In genomic region chr10:124558901-124559321, GRCh38 we compare ENCODE assay signal across 18 cellular contexts.
DNase-seq lines count a peak whose midpoint lies in the region; TF ChIP-seq lines count a peak whose summit lies in the region.
"Had no signal": no experiment of that assay in that cellular context is flagged by ENCODE, and none has a peak within 500 bp of the region (broad histone marks: within the 10 kb centered on the region; RNA-seq: fewer than 3 reads in every experiment).

No MANE protein-coding gene starts in this region.

- peak; percentile 10 for DNase-seq in LHCN-M2 (ENCODE audit: low read depth)
- DNase-seq in fibroblast of mammary gland (ENCODE audit: low read depth) = peak; percentile 29
- DNase-seq in tibial artery = peak in 1 of 2 donors; percentile 65
- DNase-seq in NCI-H1105 treated with DMSO at 0.1 percent for 48 hours (lab: John Stamatoyannopoulos, UW) = no peak
- no peak for DNase-seq in DMS79 treated with DMSO at 0.1 percent for 48 hours (lab: John Stamatoyannopoulos, UW)
- DNase-seq in DMS 273 treated with DMSO at 0.1 percent for 48 hours (lab: John Stamatoyannopoulos, UW) = no peak
- DNase-seq in NCI-H2196 treated with DMSO at 0.1 percent for 48 hours (lab: John Stamatoyannopoulos, UW; ENCODE audit: unreplicated experiment) = no peak
- DNase-seq: anterior cingulate cortex; Karpas-422; NCI-H1436 treated with DMSO at 0.1 percent for 48 hours; SHP77; stimulated activated CD4-positive, alpha-beta T cell treated with anti-CD3 and anti-CD28 coated beads, Interleukin-15, amount 100 ng/mL, for 24 hours; stimulated activated naive CD8-positive, alpha-beta T cell treated with anti-CD3 and anti-CD28 coated beads, Interleukin-15, Interleukin-2, amounts not matched to agents 100 U/mL and 50 U/mL, for 24 hours had no signal

- H3K36me3 ChIP-seq in tibial artery = no peaks in the 10 kb centered on the region

- H3K27me3 ChIP-seq in tibial artery = no peaks in the 10 kb centered on the region

- peak overlapping the region; percentile 77 to 82 for H3K27ac ChIP-seq in tibial artery

- H3K27me3 Mint-ChIP-seq in nephron (ENCODE audit: low read depth) = no peaks in the 10 kb centered on the region
- H3K27me3 Mint-ChIP-seq: activated T-helper 17 cell treated with anti-CD3 and anti-CD28 coated beads, Interleukin-2, amount 50 U/mL, for 72 hours had no signal

- H3K9me3 Mint-ChIP-seq in nephron = peaks cover 5% of the 10 kb centered on the region
- H3K9me3 Mint-ChIP-seq: activated T-helper 17 cell treated with anti-CD3 and anti-CD28 coated beads, Interleukin-2, amount 50 U/mL, for 72 hours; dendritic cell treated with granulocyte-macrophage colony-stimulating factor and Interleukin-4, amounts not matched to agents 40 ng/mL and 50 ng/mL, for 4 days had no signal

- H3K4me1 Mint-ChIP-seq in nephron = peaks cover 18% of the 10 kb centered on the region
- H3K4me1 Mint-ChIP-seq: activated T-helper 17 cell treated with anti-CD3 and anti-CD28 coated beads, Interleukin-2, amount 50 U/mL, for 72 hours; WTC11 had no signal

- intact Hi-C loops in tibial artery (cut with DNase I; ENCODE audit: low total_unique reads) = no loop called here

- H3K4me1 ChIP-seq in tibial artery = peaks cover 4 to 32% (median 20%) of the 10 kb centered on the region in 4 donors
- H3K4me1 ChIP-seq: parathyroid adenoma had no signal

- no peak for TF ChIP-seq CTCF in fibroblast of mammary gland (conservative IDR thresholded peaks at IDR 0.05; ENCODE audit: control insufficient read depth, insufficient read depth, low read depth, low read length)
- TF ChIP-seq CTCF in nephron (IDR thresholded peaks at IDR 0.05; ENCODE audit: unreplicated experiment in 3 of 3) = no peak
- no peak for TF ChIP-seq CTCF in tibial artery (IDR thresholded peaks at IDR 0.05)

- no peak overlapping the region for H3K4me3 Mint-ChIP-seq in nephron
- H3K4me3 Mint-ChIP-seq: activated T-helper 17 cell treated with anti-CD3 and anti-CD28 coated beads, Interleukin-2, amount 50 U/mL, for 72 hours; dendritic cell treated with granulocyte-macrophage colony-stimulating factor and Interleukin-4, amounts not matched to agents 40 ng/mL and 50 ng/mL, for 4 days; WTC11 had no signal

- no peak overlapping the region for H3K4me3 ChIP-seq in fibroblast of mammary gland (ENCODE audit: control insufficient read depth, low read depth, low read length)
- no peak overlapping the region for H3K4me3 ChIP-seq in tibial artery

- no peaks in the 10 kb centered on the region for H3K36me3 Mint-ChIP-seq in nephron (ENCODE audit: low read depth)
- H3K36me3 Mint-ChIP-seq: WTC11 had no signal

- H3K27ac Mint-ChIP-seq in nephron = peak overlapping the region; percentile 64 to 82 (median 70)
- H3K27ac Mint-ChIP-seq: activated T-helper 17 cell treated with anti-CD3 and anti-CD28 coated beads, Interleukin-2, amount 50 U/mL, for 72 hours; dendritic cell treated with granulocyte-macrophage colony-stimulating factor and Interleukin-4, amounts not matched to agents 40 ng/mL and 50 ng/mL, for 4 days; WTC11 had no signal

- H3K9me3 ChIP-seq in tibial artery = no peaks in the 10 kb centered on the region

Comparison
In these comparisons a context has a peak if more than half of its experiments do, and no peak if none do; other contexts are left out.
1. DNase-seq: peak in LHCN-M2 (single experiment) and fibroblast of mammary gland (single experiment); none in NCI-H1105 treated with DMSO at 0.1 percent for 48 hours (single experiment), DMS79 treated with DMSO at 0.1 percent for 48 hours (single experiment), DMS 273 treated with DMSO at 0.1 percent for 48 hours (single experiment) and NCI-H2196 treated with DMSO at 0.1 percent for 48 hours (single experiment).